8 cellular contexts compared by ENCODE assay signal in genomic region chr1:39105061-39105840, GRCh38.
DNase-seq lines count a peak whose midpoint lies in the region; ATAC-seq and TF ChIP-seq lines count a peak whose summit lies in the region.

No MANE protein-coding gene starts in this region.

- peak overlapping the region; percentile 83 for H3K27ac ChIP-seq in cingulate gyrus (ENCODE audit: low read depth, low read length)

- H3K27me3 ChIP-seq in BJ (ENCODE audit: control insufficient read depth, insufficient read depth, low read length) (no peaks in the 10 kb centered on the region), MG63 (no peaks in the 10 kb centered on the region)

- H3K4me3 ChIP-seq in BJ (ENCODE audit: low read depth, low read length) = peak overlapping the region; percentile 79
- H3K4me3 ChIP-seq in MG63 = peak overlapping the region; percentile 71

- POLR2A ChIA-PET in BJ (lab: Charles Lee) = interaction anchor here (1.4 kb wide), 1 partner anchor 55 kb away, joined by 6 read pairs; no protein-coding TSS in a partner anchor

- ATAC-seq in GM19351 (IDR thresholded peaks at IDR 0.05; ENCODE audit: unreplicated experiment) = peak; percentile 47

- CTCF ChIA-PET in BJ (lab: Yijun Ruan, JAX) = interaction anchor here (1.0 to 4.6 kb wide), 4 partner anchors 86 to 154 kb away, joined by 3 to 41 read pairs (median 12); no protein-coding TSS in a partner anchor

- TF ChIP-seq CTCF in BJ (IDR thresholded peaks at IDR 0.05; ENCODE audit: insufficient read depth, low read depth, low read length) = no peak

- H3K36me3 ChIP-seq in BJ (ENCODE audit: control insufficient read depth, insufficient read depth, low read length) (no peaks in the 10 kb centered on the region), MG63 (no peaks in the 10 kb centered on the region)

- no peaks in the 10 kb centered on the region for H3K9me3 ChIP-seq in MG63

- no peak for DNase-seq in BJ (ENCODE audit: low read depth)
- DNase-seq in MG63 = peak; percentile 79
- peak; percentile 67 for DNase-seq in activated CD4-positive, CD25-positive, alpha-beta regulatory T cell treated with anti-CD3 and anti-CD28 coated beads, Interleukin-2, amount 50 U/mL, for 72 hours
- DNase-seq in left kidney (ENCODE audit: low read depth, low spot score) = peak; percentile 87
- DNase-seq in stimulated activated CD4-positive, alpha-beta T cell treated with anti-CD3 and anti-CD28 coated beads, Interleukin-4, amount 100 ng/mL, for 1 hour = peak; percentile 70
- no peak for DNase-seq in SIG-M5 (lab: John Stamatoyannopoulos, UW)

Comparison
In these comparisons a context has a peak if more than half of its experiments do, and no peak if none do; other contexts are left out.
1. DNase-seq: peak in MG63 (single experiment), activated CD4-positive, CD25-positive, alpha-beta regulatory T cell treated with anti-CD3 and anti-CD28 coated beads, Interleukin-2, amount 50 U/mL, for 72 hours (single experiment), left kidney (single experiment) and stimulated activated CD4-positive, alpha-beta T cell treated with anti-CD3 and anti-CD28 coated beads, Interleukin-4, amount 100 ng/mL, for 1 hour (single experiment); none in BJ (single experiment) and SIG-M5 (single experiment).